ENCODE assay signal across 8 cellular contexts in the genomic region with DNA sequence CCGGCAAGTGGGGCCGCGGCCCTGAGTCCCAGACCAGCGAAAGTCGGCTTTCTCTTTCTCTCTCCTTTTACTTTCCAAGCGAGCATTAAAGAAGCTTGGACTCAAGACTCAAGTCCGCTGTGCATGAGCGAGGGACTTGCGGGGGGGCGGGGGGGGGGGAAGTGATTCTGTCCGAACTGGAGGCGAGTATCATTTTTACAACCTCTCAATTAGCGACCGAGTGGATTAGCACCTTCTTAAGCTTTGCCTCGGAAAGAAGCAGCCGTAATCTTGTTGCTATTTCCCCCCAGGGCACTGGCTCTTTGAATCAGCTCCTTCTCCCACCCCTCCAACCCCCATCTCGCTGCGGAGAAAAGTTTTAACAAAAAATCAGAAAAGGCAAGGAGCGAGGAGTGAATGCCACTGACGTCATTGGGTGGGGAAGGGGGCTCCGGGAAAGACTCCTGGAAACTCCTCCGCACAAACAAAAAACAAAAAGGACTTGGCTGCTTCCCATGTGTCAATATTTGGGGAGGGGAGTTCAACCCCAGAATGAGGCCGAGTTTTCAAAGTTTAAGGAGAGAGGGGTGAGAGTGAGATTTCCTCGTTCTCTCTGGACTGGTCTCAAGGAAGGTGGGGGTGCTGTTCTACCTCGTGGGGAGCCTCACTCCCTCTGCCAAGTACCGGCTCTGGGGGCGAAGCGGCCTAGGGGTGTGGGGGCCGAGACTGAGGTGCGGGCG.
DNase-seq lines count a peak whose midpoint lies in the region; ATAC-seq and TF ChIP-seq lines count a peak whose summit lies in the region.

No MANE protein-coding gene starts in this region.

- H3K4me3 ChIP-seq in NT2/D1 (ENCODE audit: insufficient read length, low read depth) (peak overlapping the region; percentile 15), fibroblast of pulmonary artery (replicated peaks; ENCODE audit: low read depth, low read length) (peak overlapping the region; percentile 27), rectal smooth muscle tissue (ENCODE audit: low read length) (peak overlapping the region; percentile 52)

- H3K9me3 ChIP-seq in NT2/D1 (ENCODE audit: insufficient read depth, low read length): no peaks in the 10 kb centered on the region

- TF ChIP-seq CTCF in GM10266 (IDR thresholded peaks at IDR 0.05; ENCODE audit: control insufficient read depth, insufficient read depth, low read depth, missing control alignments) (no peak), fibroblast of pulmonary artery (IDR thresholded peaks at IDR 0.05; ENCODE audit: low read length, missing control alignments) (no peak)

- no peak overlapping the region for H3K27ac ChIP-seq in rectal smooth muscle tissue (ENCODE audit: low read depth, low read length)

- H3K27me3 ChIP-seq in NT2/D1 (ENCODE audit: insufficient read depth, insufficient read length): peaks cover 99% of the 10 kb centered on the region
- peaks cover 69% of the 10 kb centered on the region for H3K27me3 ChIP-seq in rectal smooth muscle tissue (ENCODE audit: control insufficient read depth, insufficient read depth, low read length)

- ATAC-seq in HG03108 (IDR thresholded peaks at IDR 0.05; ENCODE audit: unreplicated experiment): no peak

- DNase-seq in GM10266 (ENCODE audit: extremely low spot score) (peak; percentile 62), NT2/D1 (ENCODE audit: low read depth, low spot score) (no peak), fibroblast of pulmonary artery (ENCODE audit: low read depth) (no peak), AG20443 (ENCODE audit: low spot score) (no peak), OCI-M2 (lab: John Stamatoyannopoulos, UW; ENCODE audit: unreplicated experiment) (no peak), MV-4-11 (lab: John Stamatoyannopoulos, UW) (no peak)

- H3K9ac ChIP-seq in NT2/D1 (ENCODE audit: insufficient read length, low read depth): no peak overlapping the region
- no peak overlapping the region for H3K9ac ChIP-seq in rectal smooth muscle tissue (ENCODE audit: low read length)

- H3K4me1 ChIP-seq in NT2/D1 (ENCODE audit: insufficient read depth, insufficient read length) (peaks cover 10% of the 10 kb centered on the region), rectal smooth muscle tissue (ENCODE audit: control insufficient read depth, insufficient read depth, low read length) (peaks cover 8% of the 10 kb centered on the region)

- no peaks in the 10 kb centered on the region for H3K36me3 ChIP-seq in NT2/D1 (ENCODE audit: insufficient read depth, insufficient read length, low read length)
- no peaks in the 10 kb centered on the region for H3K36me3 ChIP-seq in rectal smooth muscle tissue (ENCODE audit: control insufficient read depth, insufficient read depth, low read length)
